8 cellular contexts compared by ENCODE assay signal in genomic region chr1:146298575-146298897, GRCh38.
DNase-seq lines count a peak whose midpoint lies in the region; ATAC-seq lines count a peak whose summit lies in the region.
"Not testable (repeated sequence)": the region's sequence is repeated elsewhere in the genome, so short reads cannot be mapped to it uniquely, and the experiment has no call there.

No MANE protein-coding gene starts in this region.

- intact Hi-C loops in right cardiac atrium (cut with DNase I), result not testable (repeated sequence)

- CTCF ChIA-PET in activated CD8-positive, alpha-beta memory T cell treated with anti-CD3 and anti-CD28 coated beads, Interleukin-2, amount 10 ng/mL, durations not matched to agents 7 days and 5 days (lab: Charles Lee), result not testable (repeated sequence)

- H3K4me1 ChIP-seq in right cardiac atrium (ENCODE audit: control insufficient read depth, insufficient read depth, low read length), result not testable (repeated sequence)

- H3K27ac Mint-ChIP-seq in activated CD8-positive, alpha-beta memory T cell treated with anti-CD3 and anti-CD28 coated beads, Interleukin-2, amount 10 ng/mL, durations not matched to agents 7 days and 5 days; stimulated activated memory B cell treated with anti-CD40 and anti-IgM and Interleukin-4, amounts not matched to agents 10 μg/mL and 1 μg/mL and 100 μg/mL, for 72 hours: not testable (repeated sequence)

- H3K36me3 Mint-ChIP-seq in activated CD8-positive, alpha-beta memory T cell treated with anti-CD3 and anti-CD28 coated beads, Interleukin-2, amount 10 ng/mL, durations not matched to agents 7 days and 5 days; stimulated activated memory B cell treated with anti-CD40 and anti-IgM and Interleukin-4, amounts not matched to agents 10 μg/mL and 1 μg/mL and 100 μg/mL, for 72 hours: not testable (repeated sequence)

- not testable (repeated sequence) for H3K4me3 ChIP-seq in right cardiac atrium (ENCODE audit: low read length)

- not testable (repeated sequence) for H3K27me3 ChIP-seq in right cardiac atrium (ENCODE audit: control insufficient read depth, insufficient read depth)

- H3K4me1 Mint-ChIP-seq in activated CD8-positive, alpha-beta memory T cell treated with anti-CD3 and anti-CD28 coated beads, Interleukin-2, amount 10 ng/mL, durations not matched to agents 7 days and 5 days; stimulated activated memory B cell treated with anti-CD40 and anti-IgM and Interleukin-4, amounts not matched to agents 10 μg/mL and 1 μg/mL and 100 μg/mL, for 72 hours: not testable (repeated sequence)

- not testable (repeated sequence) for H3K9me3 Mint-ChIP-seq in activated CD8-positive, alpha-beta memory T cell treated with anti-CD3 and anti-CD28 coated beads, Interleukin-2, amount 10 ng/mL, durations not matched to agents 7 days and 5 days (ENCODE audit: low read depth); stimulated activated memory B cell treated with anti-CD40 and anti-IgM and Interleukin-4, amounts not matched to agents 10 μg/mL and 1 μg/mL and 100 μg/mL, for 72 hours

- not testable (repeated sequence) for H3K4me3 Mint-ChIP-seq in activated CD8-positive, alpha-beta memory T cell treated with anti-CD3 and anti-CD28 coated beads, Interleukin-2, amount 10 ng/mL, durations not matched to agents 7 days and 5 days; stimulated activated memory B cell treated with anti-CD40 and anti-IgM and Interleukin-4, amounts not matched to agents 10 μg/mL and 1 μg/mL and 100 μg/mL, for 72 hours

- not testable (repeated sequence) for H3K27ac ChIP-seq in right cardiac atrium (ENCODE audit: low read length)

- ATAC-seq in GM18519 (IDR thresholded peaks at IDR 0.05; ENCODE audit: low FRiP score, unreplicated experiment), result peak; percentile 83
- ATAC-seq in GM19452 (IDR thresholded peaks at IDR 0.05; ENCODE audit: unreplicated experiment), result peak; percentile 79
- ATAC-seq in GM21825 (IDR thresholded peaks at IDR 0.05; ENCODE audit: unreplicated experiment), result peak; percentile 85
- ATAC-seq in HG02981 (IDR thresholded peaks at IDR 0.05; ENCODE audit: unreplicated experiment), result peak; percentile 84
- ATAC-seq in HG03457 (IDR thresholded peaks at IDR 0.05; ENCODE audit: unreplicated experiment), result peak; percentile 79
- peak; percentile 95 for ATAC-seq in activated CD8-positive, alpha-beta memory T cell treated with anti-CD3 and anti-CD28 coated beads, Interleukin-2, amount 10 ng/mL, durations not matched to agents 7 days and 5 days
- ATAC-seq in right cardiac atrium, result peak; percentile 98
- peak; percentile 97 for ATAC-seq in stimulated activated memory B cell treated with anti-CD40 and anti-IgM and Interleukin-4, amounts not matched to agents 10 μg/mL and 1 μg/mL and 100 μg/mL, for 72 hours

- H3K9me3 ChIP-seq in right cardiac atrium (ENCODE audit: control insufficient read depth, low read length), result not testable (repeated sequence)

- not testable (repeated sequence) for H3K27me3 Mint-ChIP-seq in activated CD8-positive, alpha-beta memory T cell treated with anti-CD3 and anti-CD28 coated beads, Interleukin-2, amount 10 ng/mL, durations not matched to agents 7 days and 5 days; stimulated activated memory B cell treated with anti-CD40 and anti-IgM and Interleukin-4, amounts not matched to agents 10 μg/mL and 1 μg/mL and 100 μg/mL, for 72 hours

- no CpG with 5 or more reads among the region's 5 CpGs for WGBS in right cardiac atrium

- DNase-seq in activated CD8-positive, alpha-beta memory T cell treated with anti-CD3 and anti-CD28 coated beads, Interleukin-2, amount 10 ng/mL, durations not matched to agents 7 days and 5 days; right cardiac atrium: not testable (repeated sequence)
